Comparison of ENCODE assay signal across 1 cellular context in the genomic region with DNA sequence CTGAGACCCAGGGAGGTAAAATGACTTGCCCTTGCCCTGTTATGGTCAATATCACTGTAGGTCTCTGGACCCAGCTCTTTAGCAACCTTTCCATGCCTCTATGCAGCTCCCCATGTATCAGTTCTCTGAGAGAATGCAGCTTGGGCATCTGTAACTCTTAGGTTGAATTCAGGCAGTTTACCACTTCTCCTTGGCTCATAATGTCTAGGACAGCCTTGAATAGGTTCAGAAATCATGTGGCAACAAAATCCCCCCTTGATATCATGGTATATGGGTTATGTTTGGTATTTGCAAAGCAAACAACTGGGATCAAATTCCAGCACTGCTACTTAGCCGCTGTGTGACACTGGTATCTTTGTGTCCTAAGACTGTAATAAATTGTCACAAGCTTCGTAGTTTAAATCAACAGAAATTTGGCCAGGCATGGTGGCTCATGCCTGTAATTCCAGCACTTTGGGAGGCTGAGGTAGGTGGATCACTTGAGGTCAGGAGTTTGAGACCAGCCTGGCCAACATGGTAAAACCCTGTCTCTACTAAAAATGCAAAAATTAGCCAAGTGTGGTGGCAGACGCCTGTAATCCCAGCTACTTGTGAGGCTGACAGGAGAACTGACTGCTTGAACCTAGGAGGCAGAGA.
A peak's percentile ranks its signal among the peaks of the same experiment; 100 is the strongest.
TF ChIP-seq lines count a peak whose summit lies in the region.

No MANE protein-coding gene starts in this region.

TF ChIP-seq in HepG2, 621 proteins besides CTCF, POLR2A, EP300 and RAD21 (continued from another document and continues in another):
- TF ChIP-seq, protein P1, sequence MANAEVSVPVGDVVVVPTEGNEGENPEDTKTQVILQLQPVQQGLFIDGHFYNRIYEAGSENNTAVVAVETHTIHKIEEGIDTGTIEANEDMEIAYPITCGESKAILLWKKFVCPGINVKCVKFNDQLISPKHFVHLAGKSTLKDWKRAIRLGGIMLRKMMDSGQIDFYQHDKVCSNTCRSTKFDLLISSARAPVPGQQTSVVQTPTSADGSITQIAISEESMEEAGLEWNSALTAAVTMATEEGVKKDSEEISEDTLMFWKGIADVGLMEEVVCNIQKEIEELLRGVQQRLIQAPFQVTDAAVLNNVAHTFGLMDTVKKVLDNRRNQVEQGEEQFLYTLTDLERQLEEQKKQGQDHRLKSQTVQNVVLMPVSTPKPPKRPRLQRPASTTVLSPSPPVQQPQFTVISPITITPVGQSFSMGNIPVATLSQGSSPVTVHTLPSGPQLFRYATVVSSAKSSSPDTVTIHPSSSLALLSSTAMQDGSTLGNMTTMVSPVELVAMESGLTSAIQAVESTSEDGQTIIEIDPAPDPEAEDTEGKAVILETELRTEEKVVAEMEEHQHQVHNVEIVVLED (CRISPR knock-in tag; IDR thresholded peaks at IDR 0.05; ENCODE audit: borderline replicate concordance) = peak; percentile 39; the same call in 1 of the 2 replicates
- TF ChIP-seq, protein P2, sequence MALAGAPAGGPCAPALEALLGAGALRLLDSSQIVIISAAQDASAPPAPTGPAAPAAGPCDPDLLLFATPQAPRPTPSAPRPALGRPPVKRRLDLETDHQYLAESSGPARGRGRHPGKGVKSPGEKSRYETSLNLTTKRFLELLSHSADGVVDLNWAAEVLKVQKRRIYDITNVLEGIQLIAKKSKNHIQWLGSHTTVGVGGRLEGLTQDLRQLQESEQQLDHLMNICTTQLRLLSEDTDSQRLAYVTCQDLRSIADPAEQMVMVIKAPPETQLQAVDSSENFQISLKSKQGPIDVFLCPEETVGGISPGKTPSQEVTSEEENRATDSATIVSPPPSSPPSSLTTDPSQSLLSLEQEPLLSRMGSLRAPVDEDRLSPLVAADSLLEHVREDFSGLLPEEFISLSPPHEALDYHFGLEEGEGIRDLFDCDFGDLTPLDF (CRISPR knock-in tag; IDR thresholded peaks at IDR 0.05) = peak; percentile 48; the same call in 1 of the 2 replicates
- peak; percentile 78; the same call in 1 of the 2 replicates for TF ChIP-seq ZNF644 (CRISPR knock-in tag; IDR thresholded peaks at IDR 0.05; ENCODE audit: low read depth)
- TF ChIP-seq ZSCAN20 (CRISPR knock-in tag; IDR thresholded peaks at IDR 0.05; ENCODE audit: borderline replicate concordance) = 0 out of 2 replicates have a peak, but pooled peaks have one; percentile 40
- TF ChIP-seq POLR2G (IDR thresholded peaks at IDR 0.05; ENCODE audit: low read depth, low read length) = peak; percentile 60
- TF ChIP-seq, protein P3, sequence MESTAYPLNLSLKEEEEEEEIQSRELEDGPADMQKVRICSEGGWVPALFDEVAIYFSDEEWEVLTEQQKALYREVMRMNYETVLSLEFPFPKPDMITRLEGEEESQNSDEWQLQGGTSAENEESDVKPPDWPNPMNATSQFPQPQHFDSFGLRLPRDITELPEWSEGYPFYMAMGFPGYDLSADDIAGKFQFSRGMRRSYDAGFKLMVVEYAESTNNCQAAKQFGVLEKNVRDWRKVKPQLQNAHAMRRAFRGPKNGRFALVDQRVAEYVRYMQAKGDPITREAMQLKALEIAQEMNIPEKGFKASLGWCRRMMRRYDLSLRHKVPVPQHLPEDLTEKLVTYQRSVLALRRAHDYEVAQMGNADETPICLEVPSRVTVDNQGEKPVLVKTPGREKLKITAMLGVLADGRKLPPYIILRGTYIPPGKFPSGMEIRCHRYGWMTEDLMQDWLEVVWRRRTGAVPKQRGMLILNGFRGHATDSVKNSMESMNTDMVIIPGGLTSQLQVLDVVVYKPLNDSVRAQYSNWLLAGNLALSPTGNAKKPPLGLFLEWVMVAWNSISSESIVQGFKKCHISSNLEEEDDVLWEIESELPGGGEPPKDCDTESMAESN (CRISPR knock-in tag; conservative IDR thresholded peaks at IDR 0.05) = 0 out of 2 replicates have a peak, but pooled peaks have one; percentile 36
- TF ChIP-seq, protein P4, sequence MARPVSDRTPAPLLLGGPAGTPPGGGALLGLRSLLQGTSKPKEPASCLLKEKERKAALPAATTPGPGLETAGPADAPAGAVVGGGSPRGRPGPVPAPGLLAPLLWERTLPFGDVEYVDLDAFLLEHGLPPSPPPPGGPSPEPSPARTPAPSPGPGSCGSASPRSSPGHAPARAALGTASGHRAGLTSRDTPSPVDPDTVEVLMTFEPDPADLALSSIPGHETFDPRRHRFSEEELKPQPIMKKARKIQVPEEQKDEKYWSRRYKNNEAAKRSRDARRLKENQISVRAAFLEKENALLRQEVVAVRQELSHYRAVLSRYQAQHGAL (CRISPR knock-in tag; IDR thresholded peaks at IDR 0.05; ENCODE audit: not compliant biosample characterization) = peak; percentile 76
- TF ChIP-seq ZFP36 (IDR thresholded peaks at IDR 0.05; ENCODE audit: borderline replicate concordance, low read depth, low read length, partially characterized antibody) = no peak
- TF ChIP-seq JDP2 (CRISPR knock-in tag; IDR thresholded peaks at IDR 0.05; ENCODE audit: borderline replicate concordance) = no peak
- TF ChIP-seq TARDBP (CRISPR knock-in tag; IDR thresholded peaks at IDR 0.05) = peak; percentile 71; the same call in 1 of the 2 replicates
- TF ChIP-seq, protein P5, sequence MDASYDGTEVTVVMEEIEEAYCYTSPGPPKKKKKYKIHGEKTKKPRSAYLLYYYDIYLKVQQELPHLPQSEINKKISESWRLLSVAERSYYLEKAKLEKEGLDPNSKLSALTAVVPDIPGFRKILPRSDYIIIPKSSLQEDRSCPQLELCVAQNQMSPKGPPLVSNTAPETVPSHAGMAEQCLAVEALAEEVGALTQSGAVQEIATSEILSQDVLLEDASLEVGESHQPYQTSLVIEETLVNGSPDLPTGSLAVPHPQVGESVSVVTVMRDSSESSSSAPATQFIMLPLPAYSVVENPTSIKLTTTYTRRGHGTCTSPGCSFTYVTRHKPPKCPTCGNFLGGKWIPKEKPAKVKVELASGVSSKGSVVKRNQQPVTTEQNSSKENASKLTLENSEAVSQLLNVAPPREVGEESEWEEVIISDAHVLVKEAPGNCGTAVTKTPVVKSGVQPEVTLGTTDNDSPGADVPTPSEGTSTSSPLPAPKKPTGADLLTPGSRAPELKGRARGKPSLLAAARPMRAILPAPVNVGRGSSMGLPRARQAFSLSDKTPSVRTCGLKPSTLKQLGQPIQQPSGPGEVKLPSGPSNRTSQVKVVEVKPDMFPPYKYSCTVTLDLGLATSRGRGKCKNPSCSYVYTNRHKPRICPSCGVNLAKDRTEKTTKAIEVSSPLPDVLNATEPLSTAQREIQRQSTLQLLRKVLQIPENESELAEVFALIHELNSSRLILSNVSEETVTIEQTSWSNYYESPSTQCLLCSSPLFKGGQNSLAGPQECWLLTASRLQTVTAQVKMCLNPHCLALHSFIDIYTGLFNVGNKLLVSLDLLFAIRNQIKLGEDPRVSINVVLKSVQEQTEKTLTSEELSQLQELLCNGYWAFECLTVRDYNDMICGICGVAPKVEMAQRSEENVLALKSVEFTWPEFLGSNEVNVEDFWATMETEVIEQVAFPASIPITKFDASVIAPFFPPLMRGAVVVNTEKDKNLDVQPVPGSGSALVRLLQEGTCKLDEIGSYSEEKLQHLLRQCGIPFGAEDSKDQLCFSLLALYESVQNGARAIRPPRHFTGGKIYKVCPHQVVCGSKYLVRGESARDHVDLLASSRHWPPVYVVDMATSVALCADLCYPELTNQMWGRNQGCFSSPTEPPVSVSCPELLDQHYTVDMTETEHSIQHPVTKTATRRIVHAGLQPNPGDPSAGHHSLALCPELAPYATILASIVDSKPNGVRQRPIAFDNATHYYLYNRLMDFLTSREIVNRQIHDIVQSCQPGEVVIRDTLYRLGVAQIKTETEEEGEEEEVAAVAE (CRISPR knock-in tag; IDR thresholded peaks at IDR 0.05; ENCODE audit: borderline replicate concordance) = peak; percentile 45; the same call in 1 of the 2 replicates
- TF ChIP-seq FOXA3 (CRISPR knock-in tag; IDR thresholded peaks at IDR 0.05) = peak; percentile 97
- TF ChIP-seq SMYD3 (CRISPR knock-in tag; IDR thresholded peaks at IDR 0.05) = no peak
- TF ChIP-seq, protein P6, sequence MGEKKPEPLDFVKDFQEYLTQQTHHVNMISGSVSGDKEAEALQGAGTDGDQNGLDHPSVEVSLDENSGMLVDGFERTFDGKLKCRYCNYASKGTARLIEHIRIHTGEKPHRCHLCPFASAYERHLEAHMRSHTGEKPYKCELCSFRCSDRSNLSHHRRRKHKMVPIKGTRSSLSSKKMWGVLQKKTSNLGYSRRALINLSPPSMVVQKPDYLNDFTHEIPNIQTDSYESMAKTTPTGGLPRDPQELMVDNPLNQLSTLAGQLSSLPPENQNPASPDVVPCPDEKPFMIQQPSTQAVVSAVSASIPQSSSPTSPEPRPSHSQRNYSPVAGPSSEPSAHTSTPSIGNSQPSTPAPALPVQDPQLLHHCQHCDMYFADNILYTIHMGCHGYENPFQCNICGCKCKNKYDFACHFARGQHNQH (CRISPR knock-in tag; IDR thresholded peaks at IDR 0.05) = peak; percentile 81; the same call in 1 of the 2 replicates
- no peak for TF ChIP-seq BORCS8-MEF2B (CRISPR knock-in tag; IDR thresholded peaks at IDR 0.05)
- TF ChIP-seq, protein P7, sequence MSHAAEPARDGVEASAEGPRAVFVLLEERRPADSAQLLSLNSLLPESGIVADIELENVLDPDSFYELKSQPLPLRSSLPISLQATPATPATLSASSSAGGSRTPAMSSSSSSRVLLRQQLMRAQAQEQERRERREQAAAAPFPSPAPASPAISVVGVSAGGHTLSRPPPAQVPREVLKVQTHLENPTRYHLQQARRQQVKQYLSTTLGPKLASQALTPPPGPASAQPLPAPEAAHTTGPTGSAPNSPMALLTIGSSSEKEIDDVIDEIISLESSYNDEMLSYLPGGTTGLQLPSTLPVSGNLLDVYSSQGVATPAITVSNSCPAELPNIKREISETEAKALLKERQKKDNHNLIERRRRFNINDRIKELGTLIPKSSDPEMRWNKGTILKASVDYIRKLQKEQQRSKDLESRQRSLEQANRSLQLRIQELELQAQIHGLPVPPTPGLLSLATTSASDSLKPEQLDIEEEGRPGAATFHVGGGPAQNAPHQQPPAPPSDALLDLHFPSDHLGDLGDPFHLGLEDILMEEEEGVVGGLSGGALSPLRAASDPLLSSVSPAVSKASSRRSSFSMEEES (CRISPR knock-in tag; IDR thresholded peaks at IDR 0.05) = peak; percentile 90
- peak; percentile 96 for TF ChIP-seq ZMYM2 (CRISPR knock-in tag; IDR thresholded peaks at IDR 0.05)
- TF ChIP-seq, protein P8, sequence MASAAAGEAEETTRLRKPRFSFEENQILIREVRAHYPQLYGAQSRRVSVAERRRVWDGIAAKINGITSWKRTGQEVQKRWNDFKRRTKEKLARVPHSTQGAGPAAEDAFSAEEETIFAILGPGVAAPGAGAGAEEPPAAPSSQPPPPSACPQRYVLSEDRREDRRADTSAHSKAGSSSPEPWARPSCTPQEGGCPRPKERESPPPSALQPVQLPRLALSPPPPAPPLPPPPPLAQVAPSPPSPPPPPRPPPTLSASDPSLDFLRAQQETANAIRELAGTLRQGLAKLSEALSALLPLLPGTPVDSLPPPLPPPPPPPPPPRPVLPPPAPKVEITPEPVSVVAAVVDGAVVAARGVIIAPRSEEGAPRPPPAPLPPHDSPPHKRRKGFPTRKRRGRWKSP (CRISPR knock-in tag; IDR thresholded peaks at IDR 0.05) = no peak
- TF ChIP-seq ETV5 (CRISPR knock-in tag; IDR thresholded peaks at IDR 0.05; ENCODE audit: borderline replicate concordance) = peak; percentile 46; the same call in 1 of the 2 replicates
- peak; percentile 89 for TF ChIP-seq NCOA2 (CRISPR knock-in tag; IDR thresholded peaks at IDR 0.05)
- TF ChIP-seq, protein P9, sequence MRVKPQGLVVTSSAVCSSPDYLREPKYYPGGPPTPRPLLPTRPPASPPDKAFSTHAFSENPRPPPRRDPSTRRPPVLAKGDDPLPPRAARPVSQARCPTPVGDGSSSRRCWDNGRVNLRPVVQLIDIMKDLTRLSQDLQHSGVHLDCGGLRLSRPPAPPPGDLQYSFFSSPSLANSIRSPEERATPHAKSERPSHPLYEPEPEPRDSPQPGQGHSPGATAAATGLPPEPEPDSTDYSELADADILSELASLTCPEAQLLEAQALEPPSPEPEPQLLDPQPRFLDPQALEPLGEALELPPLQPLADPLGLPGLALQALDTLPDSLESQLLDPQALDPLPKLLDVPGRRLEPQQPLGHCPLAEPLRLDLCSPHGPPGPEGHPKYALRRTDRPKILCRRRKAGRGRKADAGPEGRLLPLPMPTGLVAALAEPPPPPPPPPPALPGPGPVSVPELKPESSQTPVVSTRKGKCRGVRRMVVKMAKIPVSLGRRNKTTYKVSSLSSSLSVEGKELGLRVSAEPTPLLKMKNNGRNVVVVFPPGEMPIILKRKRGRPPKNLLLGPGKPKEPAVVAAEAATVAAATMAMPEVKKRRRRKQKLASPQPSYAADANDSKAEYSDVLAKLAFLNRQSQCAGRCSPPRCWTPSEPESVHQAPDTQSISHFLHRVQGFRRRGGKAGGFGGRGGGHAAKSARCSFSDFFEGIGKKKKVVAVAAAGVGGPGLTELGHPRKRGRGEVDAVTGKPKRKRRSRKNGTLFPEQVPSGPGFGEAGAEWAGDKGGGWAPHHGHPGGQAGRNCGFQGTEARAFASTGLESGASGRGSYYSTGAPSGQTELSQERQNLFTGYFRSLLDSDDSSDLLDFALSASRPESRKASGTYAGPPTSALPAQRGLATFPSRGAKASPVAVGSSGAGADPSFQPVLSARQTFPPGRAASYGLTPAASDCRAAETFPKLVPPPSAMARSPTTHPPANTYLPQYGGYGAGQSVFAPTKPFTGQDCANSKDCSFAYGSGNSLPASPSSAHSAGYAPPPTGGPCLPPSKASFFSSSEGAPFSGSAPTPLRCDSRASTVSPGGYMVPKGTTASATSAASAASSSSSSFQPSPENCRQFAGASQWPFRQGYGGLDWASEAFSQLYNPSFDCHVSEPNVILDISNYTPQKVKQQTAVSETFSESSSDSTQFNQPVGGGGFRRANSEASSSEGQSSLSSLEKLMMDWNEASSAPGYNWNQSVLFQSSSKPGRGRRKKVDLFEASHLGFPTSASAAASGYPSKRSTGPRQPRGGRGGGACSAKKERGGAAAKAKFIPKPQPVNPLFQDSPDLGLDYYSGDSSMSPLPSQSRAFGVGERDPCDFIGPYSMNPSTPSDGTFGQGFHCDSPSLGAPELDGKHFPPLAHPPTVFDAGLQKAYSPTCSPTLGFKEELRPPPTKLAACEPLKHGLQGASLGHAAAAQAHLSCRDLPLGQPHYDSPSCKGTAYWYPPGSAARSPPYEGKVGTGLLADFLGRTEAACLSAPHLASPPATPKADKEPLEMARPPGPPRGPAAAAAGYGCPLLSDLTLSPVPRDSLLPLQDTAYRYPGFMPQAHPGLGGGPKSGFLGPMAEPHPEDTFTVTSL (CRISPR knock-in tag; IDR thresholded peaks at IDR 0.05; ENCODE audit: borderline replicate concordance) = peak; percentile 88; the same call in 1 of the 2 replicates
- 0 out of 2 replicates have a peak, but pooled peaks have one; percentile 24 for TF ChIP-seq DR1 (CRISPR knock-in tag; IDR thresholded peaks at IDR 0.05)
- TF ChIP-seq MTA3 (CRISPR knock-in tag; IDR thresholded peaks at IDR 0.05) = no peak
- no peak; the same call in 1 of the 2 replicates for TF ChIP-seq FOSL1 (CRISPR knock-in tag; IDR thresholded peaks at IDR 0.05; ENCODE audit: borderline replicate concordance)
- peak; percentile 77; the same call in 1 of the 2 replicates for TF ChIP-seq SOX5 (CRISPR knock-in tag; IDR thresholded peaks at IDR 0.05; ENCODE audit: borderline replicate concordance)
- no peak for TF ChIP-seq ZNF496 (CRISPR knock-in tag; IDR thresholded peaks at IDR 0.05; ENCODE audit: insufficient replicate concordance)
- TF ChIP-seq SIX4 (CRISPR knock-in tag; IDR thresholded peaks at IDR 0.05) = peak; percentile 78
- peak; percentile 40; the same call in 1 of the 2 replicates for TF ChIP-seq POGZ (CRISPR knock-in tag; IDR thresholded peaks at IDR 0.05)
- peak; percentile 77 for TF ChIP-seq RXRB (CRISPR knock-in tag; IDR thresholded peaks at IDR 0.05; ENCODE audit: borderline replicate concordance)
- TF ChIP-seq SP5 (CRISPR knock-in tag; IDR thresholded peaks at IDR 0.05; ENCODE audit: borderline replicate concordance, low read depth) = no peak
- peak; percentile 91 for TF ChIP-seq DPF2 (CRISPR knock-in tag; IDR thresholded peaks at IDR 0.05; ENCODE audit: borderline replicate concordance, low read depth)
